30 cellular contexts compared by ENCODE assay signal in genomic region chr6:150221152-150221551, GRCh38.
"Had no signal": no experiment of that assay in that cellular context is flagged by ENCODE, and none has a peak within 500 bp of the region (broad histone marks: within the 10 kb centered on the region; RNA-seq: fewer than 3 reads in every experiment).

No MANE protein-coding gene starts in this region.

- H3K9me3 ChIP-seq: body of pancreas, breast epithelium, SJCRH30 had no signal

- H3K4me2 ChIP-seq: PC-9 had no signal

- H2AFZ ChIP-seq: PC-9 had no signal

- ATAC-seq: activated CD4-positive, alpha-beta T cell treated with anti-CD3 and anti-CD28 coated beads for 36 hours; activated CD4-positive, CD25-positive, alpha-beta regulatory T cell treated with anti-CD3 and anti-CD28 coated beads, Interleukin-2, amount 50 U/mL, for 24 hours; activated CD8-positive, alpha-beta T cell treated with anti-CD3 and anti-CD28 coated beads, Interleukin-2, amount 10 ng/mL, durations not matched to agents 7 days and 5 days; body of pancreas; WTC11 had no signal

- H3K36me3 ChIP-seq: breast epithelium, SJCRH30 had no signal

- H3K4me1 ChIP-seq: body of pancreas, breast epithelium, SJCRH30 had no signal

- H3K4me3 ChIP-seq: body of pancreas, breast epithelium, PC-9, SJCRH30, SK-N-MC had no signal

- H3K27me3 ChIP-seq: body of pancreas, breast epithelium, SJCRH30 had no signal

- DNase-seq: activated CD4-positive, alpha-beta T cell treated with anti-CD3 and anti-CD28 coated beads for 36 hours; activated CD4-positive, alpha-beta T cell treated with anti-CD3 and anti-CD28 coated beads, Interleukin-2, amount 10 ng/mL, durations not matched to agents 7 days and 5 days; activated CD4-positive, alpha-beta T cell treated with anti-CD3 and anti-CD28 coated beads, Interleukin-2, amount 50 U/mL, for 48 hours; activated CD8-positive, alpha-beta T cell treated with anti-CD3 and anti-CD28 coated beads, Interleukin-2, amount 10 ng/mL, durations not matched to agents 7 days and 5 days; activated gamma-delta T cell; activated naive CD4-positive, alpha-beta T cell treated with Interleukin-2 at 50 U/mL for 16 hours; activated naive CD8-positive, alpha-beta T cell treated with anti-CD3 and anti-CD28 coated beads, Interleukin-2, amount 10 ng/mL, durations not matched to agents 7 days and 5 days; activated T-cell treated with anti-CD3 and anti-CD28 coated beads, Interleukin-2, amount 50 U/mL, for 24 hours; body of pancreas; caudate nucleus; Karpas-422; KBM-7; NCI-H1105; NCI-H1417 treated with DMSO at 0.1 percent for 48 hours; NCI-H187 treated with DMSO at 0.1 percent for 48 hours; NCI-H2081; NCI-H2171 treated with DMSO at 0.1 percent for 48 hours; NCI-H2227 treated with DMSO at 0.1 percent for 48 hours; NCI-H446 treated with DMSO at 0.1 percent for 48 hours; NCI-H526; NCI-H748 treated with DMSO at 0.1 percent for 48 hours; NK-92 treated with Interleukin-12 subunit alpha and Interleukin-12 subunit beta, amount 100 ng/mL, for 24 hours; PC-9; SHP77; SJCRH30; T1000 had no signal

- H3K27ac ChIP-seq: body of pancreas, breast epithelium, PC-9, SJCRH30, SK-N-MC had no signal
